Comparison of ENCODE assay signal across 8 cellular contexts in the genomic region with DNA sequence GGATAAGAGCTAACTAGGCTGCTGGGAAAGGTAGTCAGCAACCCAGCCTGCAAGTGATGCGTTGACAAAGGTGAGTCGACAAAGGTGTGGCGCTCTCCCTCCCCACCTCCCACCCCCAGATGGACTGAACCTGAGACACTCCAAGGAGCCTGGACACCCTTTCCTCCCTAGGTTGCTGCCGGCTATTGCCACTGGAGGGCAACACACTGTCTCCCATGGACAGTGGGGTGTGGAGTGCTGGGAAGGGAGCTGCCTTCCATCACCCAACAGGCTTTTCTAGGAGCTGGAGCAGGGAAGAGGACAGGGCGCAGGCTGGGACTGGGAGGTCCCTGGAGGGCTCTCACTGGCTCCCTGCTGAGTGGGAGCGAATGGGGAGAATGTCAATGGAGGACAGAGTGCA.
DNase-seq lines count a peak whose midpoint lies in the region; TF ChIP-seq lines count a peak whose summit lies in the region.

No MANE protein-coding gene starts in this region.

- DNase-seq in COR-L47 (lab: John Stamatoyannopoulos, UW) (peak; percentile 22), LHCN-M2 (ENCODE audit: low read depth) (peak; percentile 19), cardiac fibroblast (ENCODE audit: low read depth in 2 of 2) (peak; percentile 58 to 61), medulla oblongata (ENCODE audit: extremely low spot score) (peak; percentile 54), GOT3 (lab: John Stamatoyannopoulos, UW) (no peak)
- no peak for DNase-seq in activated T-cell treated with anti-CD3 and anti-CD28 coated beads, Interleukin-2, amount 50 U/mL, for 48 hours
- DNase-seq in stimulated activated CD4-positive, alpha-beta T cell treated with anti-CD3 and anti-CD28 coated beads, Interleukin-15, amount 100 ng/mL, for 24 hours = no peak
- DNase-seq in stimulated activated CD4-positive, alpha-beta T cell treated with anti-CD3 and anti-CD28 coated beads, Interleukin-2, amount 100 ng/mL, for 48 hours = no peak

- TF ChIP-seq CTCF in cardiac fibroblast (IDR thresholded peaks at IDR 0.05; ENCODE audit: low read depth, low read length) = peak; percentile 75

- no peak overlapping the region for H3K4me3 ChIP-seq in cardiac fibroblast (replicated peaks in 1 of 2; ENCODE audit: low read depth in 2 of 2, low read length in 2 of 2)

Comparison
In these comparisons a context has a peak if more than half of its experiments do, and no peak if none do; other contexts are left out.
1. DNase-seq: peak in COR-L47 (single experiment), LHCN-M2 (single experiment), cardiac fibroblast (2 of 2) and medulla oblongata (single experiment); none in GOT3 (single experiment), activated T-cell treated with anti-CD3 and anti-CD28 coated beads, Interleukin-2, amount 50 U/mL, for 48 hours (0 of 2), stimulated activated CD4-positive, alpha-beta T cell treated with anti-CD3 and anti-CD28 coated beads, Interleukin-15, amount 100 ng/mL, for 24 hours (single experiment) and stimulated activated CD4-positive, alpha-beta T cell treated with anti-CD3 and anti-CD28 coated beads, Interleukin-2, amount 100 ng/mL, for 48 hours (0 of 2).